In the genomic region with DNA sequence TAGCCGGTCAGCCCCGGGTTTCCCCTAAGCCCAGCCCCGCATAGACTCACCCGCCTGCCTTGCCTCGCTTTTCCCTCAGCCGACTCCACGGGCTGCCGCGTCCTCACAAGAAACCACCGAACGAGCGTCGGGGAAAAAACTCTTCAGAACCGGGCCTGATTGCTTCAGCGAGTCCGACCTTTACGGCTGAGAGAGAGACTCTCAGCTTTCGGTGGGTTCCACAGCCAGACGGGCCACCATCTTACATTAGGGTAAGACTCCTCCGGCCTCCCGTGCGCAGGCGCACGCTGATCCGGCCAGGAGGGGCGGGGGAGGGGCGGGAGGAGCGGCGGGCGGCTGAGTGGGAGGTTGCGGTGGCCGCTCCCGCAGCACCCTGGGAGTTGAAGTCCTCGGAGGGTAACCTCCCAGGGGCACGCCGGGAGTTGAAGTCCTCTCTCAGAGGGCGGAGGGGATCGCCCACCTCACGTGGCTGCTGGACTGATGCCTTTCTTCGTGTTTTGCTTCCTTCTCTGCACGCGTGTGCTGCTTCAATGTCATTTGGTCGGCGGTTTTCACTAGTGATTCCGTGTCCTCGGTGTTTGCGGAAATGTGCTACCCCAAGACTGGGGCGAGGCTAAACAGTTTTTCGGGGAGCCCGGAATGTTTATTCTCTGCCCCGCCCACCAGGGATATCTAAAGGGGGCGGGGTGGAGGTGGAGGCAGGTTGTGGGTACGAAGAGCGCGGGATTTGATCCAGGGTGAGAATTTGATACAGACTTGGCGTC, we compare ENCODE assay signal across 8 cellular contexts. TPM values are rescaled to one million over a fixed set of nuclear protein-coding genes. Genes with fewer than 3 reads are reported as not detected.
DNase-seq lines count a peak whose midpoint lies in the region; ATAC-seq and TF ChIP-seq lines count a peak whose summit lies in the region.

A gene with protein sequence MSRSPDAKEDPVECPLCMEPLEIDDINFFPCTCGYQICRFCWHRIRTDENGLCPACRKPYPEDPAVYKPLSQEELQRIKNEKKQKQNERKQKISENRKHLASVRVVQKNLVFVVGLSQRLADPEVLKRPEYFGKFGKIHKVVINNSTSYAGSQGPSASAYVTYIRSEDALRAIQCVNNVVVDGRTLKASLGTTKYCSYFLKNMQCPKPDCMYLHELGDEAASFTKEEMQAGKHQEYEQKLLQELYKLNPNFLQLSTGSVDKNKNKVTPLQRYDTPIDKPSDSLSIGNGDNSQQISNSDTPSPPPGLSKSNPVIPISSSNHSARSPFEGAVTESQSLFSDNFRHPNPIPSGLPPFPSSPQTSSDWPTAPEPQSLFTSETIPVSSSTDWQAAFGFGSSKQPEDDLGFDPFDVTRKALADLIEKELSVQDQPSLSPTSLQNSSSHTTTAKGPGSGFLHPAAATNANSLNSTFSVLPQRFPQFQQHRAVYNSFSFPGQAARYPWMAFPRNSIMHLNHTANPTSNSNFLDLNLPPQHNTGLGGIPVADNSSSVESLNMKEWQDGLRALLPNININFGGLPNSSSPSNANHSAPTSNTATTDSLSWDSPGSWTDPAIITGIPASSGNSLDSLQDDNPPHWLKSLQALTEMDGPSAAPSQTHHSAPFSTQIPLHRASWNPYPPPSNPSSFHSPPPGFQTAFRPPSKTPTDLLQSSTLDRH (minus strand): TSS at position 264 of the 764 bp plus-strand sequence. CDS start 71,771 bp downstream, outside the sequence.

- H3K27ac Mint-ChIP-seq in activated CD4-positive, alpha-beta T cell treated with anti-CD3 and anti-CD28 coated beads for 36 hours: no peak within 1 kb of the TSS

- peaks cover 5% of the 10 kb centered on the region for H3K36me3 Mint-ChIP-seq in activated CD4-positive, alpha-beta T cell treated with anti-CD3 and anti-CD28 coated beads for 36 hours (ENCODE audit: low read depth)

- peaks cover 8 to 32% (median 24%) of the 10 kb centered on the region in 10 experiments for H3K4me1 ChIP-seq in BLaER1 treated with 17β-estradiol and CSF1 and Interleukin-3, amounts not matched to agents 10 nM and 100 nM

- CTCF ChIA-PET in activated CD4-positive, alpha-beta T cell treated with anti-CD3 and anti-CD28 coated beads for 36 hours (lab: Charles Lee): interaction anchor here (0.8 kb wide), 1 partner anchor 92 kb away, joined by 3 read pairs; no protein-coding TSS in a partner anchor

- peak; percentile 90 to 95 for DNase-seq in NCI-H524 (lab: John Stamatoyannopoulos, UW)
- peak; percentile 98 for DNase-seq in activated CD4-positive, alpha-beta T cell treated with anti-CD3 and anti-CD28 coated beads for 36 hours
- DNase-seq in choroid plexus epithelial cell (ENCODE audit: low read depth): peak; percentile 98
- DNase-seq in kidney tubule cell (ENCODE audit: low spot score): peak; percentile 97
- peak; percentile 92 to 96 for DNase-seq in stimulated activated CD4-positive, alpha-beta T cell treated with anti-CD3 and anti-CD28 coated beads, Interleukin-1b, Interleukin-23, amount 100 ng/mL, for 1 hour (ENCODE audit: low read depth in 2 of 2)

- no peaks in the 10 kb centered on the region for H3K27me3 ChIP-seq in BLaER1 treated with 17β-estradiol and CSF1 and Interleukin-3, amounts not matched to agents 10 nM and 100 nM

- H3K4me1 Mint-ChIP-seq in activated CD4-positive, alpha-beta T cell treated with anti-CD3 and anti-CD28 coated beads for 36 hours: peaks cover 17% of the 10 kb centered on the region

- H3K9ac ChIP-seq in BLaER1 treated with 17β-estradiol and CSF1 and Interleukin-3, amounts not matched to agents 10 nM and 100 nM: peak within 1 kb of the TSS; percentile 91 to 99 (median 98)

- H3K27ac ChIP-seq in BLaER1 treated with 17β-estradiol and CSF1 and Interleukin-3, amounts not matched to agents 10 nM and 100 nM: peak within 1 kb of the TSS; percentile 87 to 97 (median 94)

- intact Hi-C loops in activated CD4-positive, alpha-beta T cell treated with anti-CD3 and anti-CD28 coated beads for 36 hours (cut with DNase I, micrococcal nuclease): loop anchor here (1.0 to 5.0 kb wide), 11 partner anchors 47 to 864 kb away; a partner anchor contains a TSS

- peaks cover 3 to 6% (median 4%) of the 10 kb centered on the region in 11 experiments; a peak in 15 of 22 replicates for H3K36me3 ChIP-seq in BLaER1 treated with 17β-estradiol and CSF1 and Interleukin-3, amounts not matched to agents 10 nM and 100 nM

- peak within 1 kb of the TSS; percentile 81 to 98 (median 93) for H3K4me2 ChIP-seq in BLaER1 treated with 17β-estradiol and CSF1 and Interleukin-3, amounts not matched to agents 10 nM and 100 nM

- POLR2A ChIA-PET in activated CD4-positive, alpha-beta T cell treated with anti-CD3 and anti-CD28 coated beads for 36 hours (lab: Charles Lee): interaction anchor here (0.5 kb wide), 1 partner anchor 49 kb away, joined by 3 read pairs; no protein-coding TSS in a partner anchor

- ATAC-seq in GM19328 (IDR thresholded peaks at IDR 0.05; ENCODE audit: unreplicated experiment) (peak; percentile 93), HG03460 (IDR thresholded peaks at IDR 0.05; ENCODE audit: unreplicated experiment) (peak; percentile 95)
- ATAC-seq in activated CD4-positive, alpha-beta T cell treated with anti-CD3 and anti-CD28 coated beads for 36 hours: peak; percentile 94

- no peaks in the 10 kb centered on the region for H3K9me3 Mint-ChIP-seq in activated CD4-positive, alpha-beta T cell treated with anti-CD3 and anti-CD28 coated beads for 36 hours (ENCODE audit: low read depth)

- H3K9me3 ChIP-seq in BLaER1 treated with 17β-estradiol and CSF1 and Interleukin-3, amounts not matched to agents 10 nM and 100 nM (replicated peaks in 1 of 11): 0 out of 22 replicates have a peak, but pooled peaks cover 0 to 4% (median 0%) of the 10 kb centered on the region in 11 experiments

- H4K20me1 ChIP-seq in BLaER1 treated with 17β-estradiol and CSF1 and Interleukin-3, amounts not matched to agents 10 nM and 100 nM: peaks cover 8 to 45% (median 39%) of the 10 kb centered on the region in 11 experiments; a peak in 18 of 22 replicates

- peak within 1 kb of the TSS; percentile 80 to 100 (median 88) for H3K4me3 ChIP-seq in BLaER1 treated with 17β-estradiol and CSF1 and Interleukin-3, amounts not matched to agents 10 nM and 100 nM
- H3K4me3 ChIP-seq in choroid plexus epithelial cell (ENCODE audit: low read depth, low read length): peak within 1 kb of the TSS; percentile 95

- no peaks in the 10 kb centered on the region for H3K27me3 Mint-ChIP-seq in activated CD4-positive, alpha-beta T cell treated with anti-CD3 and anti-CD28 coated beads for 36 hours

- no peak for TF ChIP-seq CTCF in choroid plexus epithelial cell (conservative IDR thresholded peaks at IDR 0.05; ENCODE audit: low read depth, low read length)

- H3K4me3 Mint-ChIP-seq in activated CD4-positive, alpha-beta T cell treated with anti-CD3 and anti-CD28 coated beads for 36 hours: no peak within 1 kb of the TSS

RNA-seq across cellular contexts. Expression of the gene that starts here (rescaled TPM):
- 10 to 100 TPM; 17.7 to 22.6 TPM for total RNA-seq in activated CD4-positive, alpha-beta T cell treated with anti-CD3 and anti-CD28 coated beads for 36 hours

Comparison
In these comparisons a context has a peak if more than half of its experiments do, and no peak if none do; other contexts are left out.
1. Peak in every context shown above with its lines: DNase-seq, ATAC-seq, H3K4me3 ChIP-seq and H3K27ac ChIP-seq.